ENCODE assay signal across 25 cellular contexts in genomic region chr3:61965770-61966131, GRCh38.
"Had no signal": no experiment of that assay in that cellular context is flagged by ENCODE, and none has a peak within 500 bp of the region (broad histone marks: within the 10 kb centered on the region; RNA-seq: fewer than 3 reads in every experiment).

No MANE protein-coding gene starts in this region.

- H3K27ac ChIP-seq: body of pancreas, Peyer's patch, RWPE1, SJSA1 had no signal

- H3K4me3 ChIP-seq: body of pancreas, K562, Peyer's patch, SJSA1 had no signal

- H3K36me3 Mint-ChIP-seq: activated CD4-positive, alpha-beta memory T cell treated with anti-CD3 and anti-CD28 coated beads for 36 hours; activated naive CD4-positive, alpha-beta T cell treated with anti-CD3 and anti-CD28 coated beads, Interleukin-2, amount 50 U/mL, for 24 hours had no signal

- H3K9me3 ChIP-seq: body of pancreas, Peyer's patch, SJSA1 had no signal

- H3K27me3 Mint-ChIP-seq: activated B cell treated with CpG ODN at 0.5 μM for 24 hours; activated CD4-positive, alpha-beta memory T cell treated with anti-CD3 and anti-CD28 coated beads for 36 hours; activated CD4-positive, alpha-beta T cell treated with anti-CD3 and anti-CD28 coated beads, Interleukin-2, amount 10 ng/mL, durations not matched to agents 7 days and 5 days; central memory CD8-positive, alpha-beta T cell; T-helper 17 cell had no signal

- H3K4me1 Mint-ChIP-seq: activated B cell treated with CpG ODN at 0.5 μM for 24 hours; activated CD4-positive, alpha-beta T cell treated with anti-CD3 and anti-CD28 coated beads, Interleukin-2, amount 10 ng/mL, durations not matched to agents 7 days and 5 days; activated naive CD4-positive, alpha-beta T cell treated with anti-CD3 and anti-CD28 coated beads, Interleukin-2, amount 50 U/mL, for 24 hours; activated T-helper 17 cell treated with anti-CD3 and anti-CD28 coated beads, Interleukin-2, amount 50 U/mL, for 72 hours; central memory CD8-positive, alpha-beta T cell; T-helper 17 cell had no signal

- H3K27me3 ChIP-seq: body of pancreas, Peyer's patch, SJSA1 had no signal

- ATAC-seq: activated T-cell treated with anti-CD3 and anti-CD28 coated beads, Interleukin-2, amount 50 U/mL, for 4 hours; activated T-helper 17 cell treated with anti-CD3 and anti-CD28 coated beads, Interleukin-2, amount 50 U/mL, for 72 hours; body of pancreas; K562; T-helper 17 cell had no signal

- DNase-seq: activated B cell treated with CpG ODN at 0.5 μM for 24 hours; activated CD4-positive, alpha-beta memory T cell treated with anti-CD3 and anti-CD28 coated beads for 36 hours; activated CD4-positive, alpha-beta T cell treated with anti-CD3 and anti-CD28 coated beads for 1 hour; activated CD4-positive, alpha-beta T cell treated with anti-CD3 and anti-CD28 coated beads, Interleukin-2, amount 10 ng/mL, durations not matched to agents 7 days and 5 days; activated CD8-positive, alpha-beta memory T cell treated with anti-CD3 and anti-CD28 coated beads for 24 hours; activated naive CD4-positive, alpha-beta T cell; activated T-cell treated with anti-CD3 and anti-CD28 coated beads, Interleukin-2, amount 50 U/mL, for 4 hours; aorta; body of pancreas; Karpas-422; NCI-H1105 treated with DMSO at 0.1 percent for 48 hours; NCI-H1436 treated with DMSO at 0.1 percent for 48 hours; NCI-H187; NCI-H2081; NCI-H510A treated with DMSO at 0.1 percent for 48 hours; Peyer's patch; SHP77; T-helper 17 cell; T-helper 9 cell had no signal

- FAIRE-seq: K562 had no signal

- H3K4me3 Mint-ChIP-seq: activated B cell treated with CpG ODN at 0.5 μM for 24 hours; activated CD4-positive, alpha-beta memory T cell treated with anti-CD3 and anti-CD28 coated beads for 36 hours; activated CD4-positive, alpha-beta T cell treated with anti-CD3 and anti-CD28 coated beads, Interleukin-2, amount 10 ng/mL, durations not matched to agents 7 days and 5 days; activated naive CD4-positive, alpha-beta T cell treated with anti-CD3 and anti-CD28 coated beads, Interleukin-2, amount 50 U/mL, for 24 hours; activated T-cell treated with anti-CD3 and anti-CD28 coated beads, Interleukin-2, amount 50 U/mL, for 4 hours; activated T-helper 17 cell treated with anti-CD3 and anti-CD28 coated beads, Interleukin-2, amount 50 U/mL, for 72 hours; central memory CD8-positive, alpha-beta T cell; T-helper 17 cell had no signal

- H3K27ac Mint-ChIP-seq: activated B cell treated with CpG ODN at 0.5 μM for 24 hours; activated CD4-positive, alpha-beta memory T cell treated with anti-CD3 and anti-CD28 coated beads for 36 hours; activated CD4-positive, alpha-beta T cell treated with anti-CD3 and anti-CD28 coated beads, Interleukin-2, amount 10 ng/mL, durations not matched to agents 7 days and 5 days; activated naive CD4-positive, alpha-beta T cell treated with anti-CD3 and anti-CD28 coated beads, Interleukin-2, amount 50 U/mL, for 24 hours; activated T-helper 17 cell treated with anti-CD3 and anti-CD28 coated beads, Interleukin-2, amount 50 U/mL, for 72 hours; T-helper 17 cell had no signal

- H3K36me3 ChIP-seq: Peyer's patch, SJSA1 had no signal

- H3K4me1 ChIP-seq: body of pancreas, Peyer's patch, SJSA1 had no signal

- H3K9me3 Mint-ChIP-seq: activated B cell treated with CpG ODN at 0.5 μM for 24 hours; activated CD4-positive, alpha-beta memory T cell treated with anti-CD3 and anti-CD28 coated beads for 36 hours; activated CD4-positive, alpha-beta T cell treated with anti-CD3 and anti-CD28 coated beads, Interleukin-2, amount 10 ng/mL, durations not matched to agents 7 days and 5 days; activated naive CD4-positive, alpha-beta T cell treated with anti-CD3 and anti-CD28 coated beads, Interleukin-2, amount 50 U/mL, for 24 hours; activated T-cell treated with anti-CD3 and anti-CD28 coated beads, Interleukin-2, amount 50 U/mL, for 4 hours had no signal
